17 cellular contexts compared by ENCODE assay signal in the genomic region with DNA sequence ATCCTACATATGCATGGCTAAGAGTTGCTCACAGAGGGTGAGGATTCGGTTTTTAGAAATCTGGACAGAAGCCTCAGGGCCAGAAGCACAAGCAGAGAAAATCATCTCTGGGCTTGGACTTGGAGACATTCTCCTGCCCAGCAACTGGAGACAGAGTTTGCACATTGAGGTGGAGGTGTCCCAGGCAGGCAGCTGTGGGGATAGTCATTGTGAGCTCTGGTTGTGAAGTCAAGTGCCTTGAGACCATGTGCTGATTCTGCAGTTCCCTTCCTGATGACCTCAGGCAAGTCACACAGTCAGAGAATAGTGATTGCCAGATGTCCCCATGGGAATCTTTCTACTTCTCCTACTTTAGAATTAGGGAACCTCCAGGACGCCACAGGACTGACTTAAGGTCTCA.
"Had no signal": no experiment of that assay in that cellular context is flagged by ENCODE, and none has a peak within 500 bp of the region (broad histone marks: within the 10 kb centered on the region; RNA-seq: fewer than 3 reads in every experiment).

No MANE protein-coding gene starts in this region.

- H3K4me3 ChIP-seq: left lung, prostate gland, upper lobe of right lung had no signal

- H3K4me3 Mint-ChIP-seq: activated CD4-positive, alpha-beta T cell treated with anti-CD3 and anti-CD28 coated beads, Interleukin-2, amount 10 ng/mL, durations not matched to agents 24 days and 14 days; activated naive CD8-positive, alpha-beta T cell treated with anti-CD3 and anti-CD28 coated beads, Interleukin-2, amount 10 ng/mL, durations not matched to agents 7 days and 5 days; activated T-helper 1 cell treated with anti-CD3 and anti-CD28 coated beads, Interleukin-12 subunit alpha, Interleukin-12 subunit beta, Interleukin-2, Interleukin-4 antibody, amounts not matched to agents 30 ng/mL and 10 ng/mL and 1 ng/mL, durations not matched to agents 14 hours and 24 hours and 36 hours; central memory CD8-positive, alpha-beta T cell; nephron; stimulated activated naive CD8-positive, alpha-beta T cell treated with anti-CD3 and anti-CD28 coated beads, Interleukin-15, amount 100 ng/mL, for 72 hours had no signal

- H3K27ac Mint-ChIP-seq: activated CD4-positive, alpha-beta T cell treated with anti-CD3 and anti-CD28 coated beads, Interleukin-2, amount 10 ng/mL, durations not matched to agents 24 days and 14 days; activated naive CD8-positive, alpha-beta T cell treated with anti-CD3 and anti-CD28 coated beads, Interleukin-2, amount 10 ng/mL, durations not matched to agents 7 days and 5 days; activated T-helper 1 cell treated with anti-CD3 and anti-CD28 coated beads, Interleukin-12 subunit alpha, Interleukin-12 subunit beta, Interleukin-2, Interleukin-4 antibody, amounts not matched to agents 30 ng/mL and 10 ng/mL and 1 ng/mL, durations not matched to agents 14 hours and 24 hours and 36 hours; nephron had no signal

- DNase-seq: activated CD4-positive, alpha-beta T cell treated with anti-CD3 and anti-CD28 coated beads, Interleukin-2, amount 10 ng/mL, durations not matched to agents 24 days and 14 days; activated CD4-positive, CD25-positive, alpha-beta regulatory T cell; activated naive CD4-positive, alpha-beta T cell; activated naive CD8-positive, alpha-beta T cell treated with anti-CD3 and anti-CD28 coated beads, Interleukin-2, amount 10 ng/mL, durations not matched to agents 7 days and 5 days; dermis blood vessel endothelial cell; left lung; occipital lobe; right cardiac atrium; stimulated activated CD4-positive, alpha-beta T cell treated with anti-CD3 and anti-CD28 coated beads, Interleukin-1b, Interleukin-23, amount 100 ng/mL, for 48 hours; stimulated activated naive CD8-positive, alpha-beta T cell treated with anti-CD3 and anti-CD28 coated beads, Interleukin-15, amount 100 ng/mL, for 72 hours; upper lobe of right lung had no signal

- H3K36me3 ChIP-seq: brain microvascular endothelial cell, left lung, prostate gland, upper lobe of right lung had no signal

- H3K36me3 Mint-ChIP-seq: activated naive CD8-positive, alpha-beta T cell treated with anti-CD3 and anti-CD28 coated beads, Interleukin-2, amount 10 ng/mL, durations not matched to agents 7 days and 5 days had no signal

- H3K4me1 ChIP-seq: left lung, prostate gland, upper lobe of right lung had no signal

- H3K27me3 ChIP-seq: brain microvascular endothelial cell, left lung, upper lobe of right lung had no signal

- ATAC-seq: stimulated activated naive CD8-positive, alpha-beta T cell treated with anti-CD3 and anti-CD28 coated beads, Interleukin-15, amount 100 ng/mL, for 72 hours had no signal

- H3K4me1 Mint-ChIP-seq: activated CD4-positive, alpha-beta T cell treated with anti-CD3 and anti-CD28 coated beads, Interleukin-2, amount 10 ng/mL, durations not matched to agents 24 days and 14 days; activated naive CD8-positive, alpha-beta T cell treated with anti-CD3 and anti-CD28 coated beads, Interleukin-2, amount 10 ng/mL, durations not matched to agents 7 days and 5 days; central memory CD8-positive, alpha-beta T cell; stimulated activated naive CD8-positive, alpha-beta T cell treated with anti-CD3 and anti-CD28 coated beads, Interleukin-15, amount 100 ng/mL, for 72 hours had no signal

- H3K9me3 ChIP-seq: prostate gland, upper lobe of right lung had no signal

- H3K9me3 Mint-ChIP-seq: activated CD4-positive, alpha-beta T cell treated with anti-CD3 and anti-CD28 coated beads, Interleukin-2, amount 10 ng/mL, durations not matched to agents 24 days and 14 days; activated T-helper 1 cell treated with anti-CD3 and anti-CD28 coated beads, Interleukin-12 subunit alpha, Interleukin-12 subunit beta, Interleukin-2, Interleukin-4 antibody, amounts not matched to agents 30 ng/mL and 10 ng/mL and 1 ng/mL, durations not matched to agents 14 hours and 24 hours and 36 hours had no signal

- H3K27ac ChIP-seq: brain microvascular endothelial cell, epithelial cell of prostate, left lung, prostate gland, upper lobe of right lung had no signal
